ENCODE assay signal across 3 cellular contexts in the genomic region with DNA sequence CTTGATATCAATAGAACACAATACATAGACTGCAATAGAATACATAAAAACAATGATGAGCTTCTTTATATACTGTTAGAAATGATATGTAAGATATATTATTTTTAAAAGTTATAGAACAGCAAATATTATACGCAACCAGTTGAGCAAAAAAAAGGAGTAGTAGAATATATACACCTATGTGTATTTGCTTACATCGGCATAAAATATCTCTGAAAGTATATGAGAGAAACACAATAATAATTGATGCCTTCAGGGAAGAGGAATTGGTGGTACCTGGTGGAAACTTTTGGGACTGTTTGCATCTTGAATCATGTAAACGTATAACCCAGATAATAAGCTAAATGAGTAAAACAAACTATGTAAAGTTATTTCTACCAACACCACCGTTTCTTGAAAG.
A peak's percentile ranks its signal among the peaks of the same experiment; 100 is the strongest.
TF ChIP-seq lines count a peak whose summit lies in the region.

No MANE protein-coding gene starts in this region.

TF ChIP-seq in A549, 52 proteins besides CTCF, POLR2A, EP300 and RAD21:
- no peak for TF ChIP-seq ZFP36 (IDR thresholded peaks at IDR 0.05; ENCODE audit: borderline replicate concordance, partially characterized antibody)
- TF ChIP-seq SREBF2 (IDR thresholded peaks at IDR 0.05): no peak
- TF ChIP-seq TP53 (CRISPR knock-in tag; IDR thresholded peaks at IDR 0.05): no peak
- TF ChIP-seq KDM5A (IDR thresholded peaks at IDR 0.05): no peak
- TF ChIP-seq RFX5 (IDR thresholded peaks at IDR 0.05): no peak
- peak; percentile 91 for TF ChIP-seq MAFK (IDR thresholded peaks at IDR 0.05; ENCODE audit: partially characterized antibody)
- TF ChIP-seq, protein P1, sequence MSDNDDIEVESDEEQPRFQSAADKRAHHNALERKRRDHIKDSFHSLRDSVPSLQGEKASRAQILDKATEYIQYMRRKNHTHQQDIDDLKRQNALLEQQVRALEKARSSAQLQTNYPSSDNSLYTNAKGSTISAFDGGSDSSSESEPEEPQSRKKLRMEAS (IDR thresholded peaks at IDR 0.05): no peak

TF ChIP-seq in IMR-90, 13 proteins besides CTCF, POLR2A, EP300 and RAD21:
- peak; percentile 98 for TF ChIP-seq MAFK (IDR thresholded peaks at IDR 0.05; ENCODE audit: low read depth, low read length)
- TF ChIP-seq, protein P2, sequence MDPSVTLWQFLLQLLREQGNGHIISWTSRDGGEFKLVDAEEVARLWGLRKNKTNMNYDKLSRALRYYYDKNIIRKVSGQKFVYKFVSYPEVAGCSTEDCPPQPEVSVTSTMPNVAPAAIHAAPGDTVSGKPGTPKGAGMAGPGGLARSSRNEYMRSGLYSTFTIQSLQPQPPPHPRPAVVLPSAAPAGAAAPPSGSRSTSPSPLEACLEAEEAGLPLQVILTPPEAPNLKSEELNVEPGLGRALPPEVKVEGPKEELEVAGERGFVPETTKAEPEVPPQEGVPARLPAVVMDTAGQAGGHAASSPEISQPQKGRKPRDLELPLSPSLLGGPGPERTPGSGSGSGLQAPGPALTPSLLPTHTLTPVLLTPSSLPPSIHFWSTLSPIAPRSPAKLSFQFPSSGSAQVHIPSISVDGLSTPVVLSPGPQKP (IDR thresholded peaks at IDR 0.05; ENCODE audit: borderline replicate concordance, low read depth, low read length): no peak

TF ChIP-seq in H1, 55 proteins besides CTCF, POLR2A, EP300 and RAD21:
- peak; percentile 84; the same call in 1 of the 2 replicates for TF ChIP-seq MAFK (IDR thresholded peaks at IDR 0.05; ENCODE audit: low read depth, low read length)
- TF ChIP-seq, protein P3, sequence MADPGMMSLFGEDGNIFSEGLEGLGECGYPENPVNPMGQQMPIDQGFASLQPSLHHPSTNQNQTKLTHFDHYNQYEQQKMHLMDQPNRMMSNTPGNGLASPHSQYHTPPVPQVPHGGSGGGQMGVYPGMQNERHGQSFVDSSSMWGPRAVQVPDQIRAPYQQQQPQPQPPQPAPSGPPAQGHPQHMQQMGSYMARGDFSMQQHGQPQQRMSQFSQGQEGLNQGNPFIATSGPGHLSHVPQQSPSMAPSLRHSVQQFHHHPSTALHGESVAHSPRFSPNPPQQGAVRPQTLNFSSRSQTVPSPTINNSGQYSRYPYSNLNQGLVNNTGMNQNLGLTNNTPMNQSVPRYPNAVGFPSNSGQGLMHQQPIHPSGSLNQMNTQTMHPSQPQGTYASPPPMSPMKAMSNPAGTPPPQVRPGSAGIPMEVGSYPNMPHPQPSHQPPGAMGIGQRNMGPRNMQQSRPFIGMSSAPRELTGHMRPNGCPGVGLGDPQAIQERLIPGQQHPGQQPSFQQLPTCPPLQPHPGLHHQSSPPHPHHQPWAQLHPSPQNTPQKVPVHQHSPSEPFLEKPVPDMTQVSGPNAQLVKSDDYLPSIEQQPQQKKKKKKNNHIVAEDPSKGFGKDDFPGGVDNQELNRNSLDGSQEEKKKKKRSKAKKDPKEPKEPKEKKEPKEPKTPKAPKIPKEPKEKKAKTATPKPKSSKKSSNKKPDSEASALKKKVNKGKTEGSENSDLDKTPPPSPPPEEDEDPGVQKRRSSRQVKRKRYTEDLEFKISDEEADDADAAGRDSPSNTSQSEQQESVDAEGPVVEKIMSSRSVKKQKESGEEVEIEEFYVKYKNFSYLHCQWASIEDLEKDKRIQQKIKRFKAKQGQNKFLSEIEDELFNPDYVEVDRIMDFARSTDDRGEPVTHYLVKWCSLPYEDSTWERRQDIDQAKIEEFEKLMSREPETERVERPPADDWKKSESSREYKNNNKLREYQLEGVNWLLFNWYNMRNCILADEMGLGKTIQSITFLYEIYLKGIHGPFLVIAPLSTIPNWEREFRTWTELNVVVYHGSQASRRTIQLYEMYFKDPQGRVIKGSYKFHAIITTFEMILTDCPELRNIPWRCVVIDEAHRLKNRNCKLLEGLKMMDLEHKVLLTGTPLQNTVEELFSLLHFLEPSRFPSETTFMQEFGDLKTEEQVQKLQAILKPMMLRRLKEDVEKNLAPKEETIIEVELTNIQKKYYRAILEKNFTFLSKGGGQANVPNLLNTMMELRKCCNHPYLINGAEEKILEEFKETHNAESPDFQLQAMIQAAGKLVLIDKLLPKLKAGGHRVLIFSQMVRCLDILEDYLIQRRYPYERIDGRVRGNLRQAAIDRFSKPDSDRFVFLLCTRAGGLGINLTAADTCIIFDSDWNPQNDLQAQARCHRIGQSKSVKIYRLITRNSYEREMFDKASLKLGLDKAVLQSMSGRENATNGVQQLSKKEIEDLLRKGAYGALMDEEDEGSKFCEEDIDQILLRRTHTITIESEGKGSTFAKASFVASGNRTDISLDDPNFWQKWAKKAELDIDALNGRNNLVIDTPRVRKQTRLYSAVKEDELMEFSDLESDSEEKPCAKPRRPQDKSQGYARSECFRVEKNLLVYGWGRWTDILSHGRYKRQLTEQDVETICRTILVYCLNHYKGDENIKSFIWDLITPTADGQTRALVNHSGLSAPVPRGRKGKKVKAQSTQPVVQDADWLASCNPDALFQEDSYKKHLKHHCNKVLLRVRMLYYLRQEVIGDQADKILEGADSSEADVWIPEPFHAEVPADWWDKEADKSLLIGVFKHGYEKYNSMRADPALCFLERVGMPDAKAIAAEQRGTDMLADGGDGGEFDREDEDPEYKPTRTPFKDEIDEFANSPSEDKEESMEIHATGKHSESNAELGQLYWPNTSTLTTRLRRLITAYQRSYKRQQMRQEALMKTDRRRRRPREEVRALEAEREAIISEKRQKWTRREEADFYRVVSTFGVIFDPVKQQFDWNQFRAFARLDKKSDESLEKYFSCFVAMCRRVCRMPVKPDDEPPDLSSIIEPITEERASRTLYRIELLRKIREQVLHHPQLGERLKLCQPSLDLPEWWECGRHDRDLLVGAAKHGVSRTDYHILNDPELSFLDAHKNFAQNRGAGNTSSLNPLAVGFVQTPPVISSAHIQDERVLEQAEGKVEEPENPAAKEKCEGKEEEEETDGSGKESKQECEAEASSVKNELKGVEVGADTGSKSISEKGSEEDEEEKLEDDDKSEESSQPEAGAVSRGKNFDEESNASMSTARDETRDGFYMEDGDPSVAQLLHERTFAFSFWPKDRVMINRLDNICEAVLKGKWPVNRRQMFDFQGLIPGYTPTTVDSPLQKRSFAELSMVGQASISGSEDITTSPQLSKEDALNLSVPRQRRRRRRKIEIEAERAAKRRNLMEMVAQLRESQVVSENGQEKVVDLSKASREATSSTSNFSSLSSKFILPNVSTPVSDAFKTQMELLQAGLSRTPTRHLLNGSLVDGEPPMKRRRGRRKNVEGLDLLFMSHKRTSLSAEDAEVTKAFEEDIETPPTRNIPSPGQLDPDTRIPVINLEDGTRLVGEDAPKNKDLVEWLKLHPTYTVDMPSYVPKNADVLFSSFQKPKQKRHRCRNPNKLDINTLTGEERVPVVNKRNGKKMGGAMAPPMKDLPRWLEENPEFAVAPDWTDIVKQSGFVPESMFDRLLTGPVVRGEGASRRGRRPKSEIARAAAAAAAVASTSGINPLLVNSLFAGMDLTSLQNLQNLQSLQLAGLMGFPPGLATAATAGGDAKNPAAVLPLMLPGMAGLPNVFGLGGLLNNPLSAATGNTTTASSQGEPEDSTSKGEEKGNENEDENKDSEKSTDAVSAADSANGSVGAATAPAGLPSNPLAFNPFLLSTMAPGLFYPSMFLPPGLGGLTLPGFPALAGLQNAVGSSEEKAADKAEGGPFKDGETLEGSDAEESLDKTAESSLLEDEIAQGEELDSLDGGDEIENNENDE (IDR thresholded peaks at IDR 0.05; ENCODE audit: insufficient replicate concordance, low read length): no peak
